8 cellular contexts compared by ENCODE assay signal in the genomic region with DNA sequence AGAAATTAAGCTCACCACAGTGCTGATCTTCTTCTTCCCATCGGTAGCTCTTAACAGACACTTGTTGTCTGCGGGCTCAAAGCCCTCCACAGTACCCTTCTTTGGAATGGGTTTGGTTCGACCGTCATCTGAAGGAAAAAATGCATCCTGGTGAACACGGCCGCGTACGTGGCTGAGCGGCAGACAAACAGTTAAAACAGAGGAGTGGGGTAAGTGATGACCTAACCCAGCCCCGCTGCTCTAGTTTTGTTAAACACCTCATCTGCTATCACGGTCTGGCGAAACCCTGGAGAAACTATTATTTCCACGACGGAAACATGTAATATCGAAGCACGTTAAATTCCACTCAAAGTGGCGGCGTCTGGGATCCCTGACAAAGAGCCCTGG. TPM values are rescaled to one million over a fixed set of nuclear protein-coding genes. Genes with fewer than 3 reads are reported as not detected.
DNase-seq lines count a peak whose midpoint lies in the region; ATAC-seq, FAIRE-seq and TF ChIP-seq lines count a peak whose summit lies in the region.

No MANE protein-coding gene starts in this region.

- no peak for TF ChIP-seq RAD21 in liver (IDR thresholded peaks at IDR 0.05)

- no peaks in the 10 kb centered on the region for H3K27me3 ChIP-seq in HUES6 (ENCODE audit: control insufficient read depth, insufficient read depth, low read length)
- no peaks in the 10 kb centered on the region for H3K27me3 ChIP-seq in liver (ENCODE audit: control insufficient read depth in 4 of 4, insufficient read depth in 4 of 4, low read length in 3 of 4)
- no peaks in the 10 kb centered on the region for H3K27me3 ChIP-seq in upper lobe of left lung

- 1% methylated on average over 18 of the region's 18 CpGs for WGBS in liver
- WGBS in upper lobe of left lung, 2 donors, result 0 to 1% methylated on average over 16 to 18 of the region's 18 CpGs

- TF ChIP-seq CTCF in AG04449 (IDR thresholded peaks at IDR 0.05; ENCODE audit: insufficient read depth, low read length, missing control alignments) (no peak), brain (conservative IDR thresholded peaks at IDR 0.05) (no peak), liver (IDR thresholded peaks at IDR 0.05; ENCODE audit: low read depth, low read length, missing input control) (no peak), upper lobe of left lung (IDR thresholded peaks at IDR 0.05) (no peak)

- POLR2A ChIA-PET in AG04449 (lab: Yijun Ruan, JAX), result no interaction called here

- TF ChIP-seq EP300 in upper lobe of left lung (IDR thresholded peaks at IDR 0.05), result no peak

- H3K27ac ChIP-seq in HUES6 (ENCODE audit: low read depth, low read length) (peak overlapping the region; percentile 70; the same call in 1 of the 2 replicates), liver (ENCODE audit: low read depth in 1 of 2, low read length in 2 of 2) (peak overlapping the region; percentile 98 to 99), upper lobe of left lung (peak overlapping the region; percentile 91 to 97 (median 96))

- peaks cover 45% of the 10 kb centered on the region for H3K36me3 Mint-ChIP-seq in brain

- peak; percentile 2 to 29 for ATAC-seq in upper lobe of left lung (ENCODE audit: low FRiP score in 2 of 2)
- ATAC-seq in GM21528 (IDR thresholded peaks at IDR 0.05; ENCODE audit: low FRiP score, unreplicated experiment), result no peak

- TF ChIP-seq POLR2A in upper lobe of left lung (IDR thresholded peaks at IDR 0.05) (no peak), GM12892 (IDR thresholded peaks at IDR 0.05; ENCODE audit: low read depth, low read length) (no peak)

- H3K4me3 ChIP-seq in AG04449 (ENCODE audit: low read depth, low read length) (peak overlapping the region; percentile 95), HUES6 (ENCODE audit: low read depth, low read length) (peak overlapping the region; percentile 98), liver (ENCODE audit: low read depth in 1 of 3, low read length in 3 of 3) (peak overlapping the region; percentile 87 to 99 (median 97)), upper lobe of left lung (peak overlapping the region; percentile 75 to 91 (median 82))

- 0 out of 2 replicates have a peak, but pooled peaks cover 3% of the 10 kb centered on the region for H3K4me1 ChIP-seq in HUES6 (ENCODE audit: control insufficient read depth, insufficient read depth, low read length)
- H3K4me1 ChIP-seq in liver (ENCODE audit: control insufficient read depth in 4 of 4, insufficient read depth in 4 of 4, low read length in 3 of 4), result peaks cover 11 to 33% (median 29%) of the 10 kb centered on the region in 4 donors
- H3K4me1 ChIP-seq in upper lobe of left lung, result peaks cover 14 to 31% (median 20%) of the 10 kb centered on the region in 4 donors

- DNase-seq in AG04449 (ENCODE audit: low read depth, low spot score) (no peak), upper lobe of left lung (no peak), GM12892 (ENCODE audit: insufficient read length) (no peak), HPDE6-E6E7 (ENCODE audit: extremely low spot score) (no peak)

- peaks cover 19% of the 10 kb centered on the region for H3K27me3 Mint-ChIP-seq in brain

- peaks cover 58% of the 10 kb centered on the region for H3K4me1 Mint-ChIP-seq in brain

- CTCF ChIA-PET in AG04449 (lab: Yijun Ruan, JAX), result interaction anchor here (0.8 to 6.3 kb wide), 8 partner anchors 14 to 236 kb away, joined by 3 to 75 read pairs (median 4); partner anchors contain the start of gene BMF

- H3K9me3 ChIP-seq in HUES6 (ENCODE audit: control insufficient read depth, insufficient read depth, low read depth, low read length), result no peaks in the 10 kb centered on the region
- no peaks in the 10 kb centered on the region for H3K9me3 ChIP-seq in liver (ENCODE audit: control insufficient read depth in 4 of 4, low read length in 3 of 4)
- H3K9me3 ChIP-seq in upper lobe of left lung, result no peaks in the 10 kb centered on the region

- peak overlapping the region; percentile 97 to 100 (median 99) for H3K27ac Mint-ChIP-seq in brain

- FAIRE-seq in GM12892 (lab: Jason Lieb, UNC), result no peak

- peak overlapping the region; percentile 95 for H3K9ac ChIP-seq in HUES6 (ENCODE audit: low read length)
- H3K9ac ChIP-seq in liver (ENCODE audit: low read depth in 1 of 2, low read length in 2 of 2), result peak overlapping the region; percentile 87 to 99

- H3K4me3 Mint-ChIP-seq in brain, result peak overlapping the region; percentile 99

- H3K9me3 Mint-ChIP-seq in brain, result peaks cover 0 to 2% (median 0%) of the 10 kb centered on the region in 5 experiments

- H3K36me3 ChIP-seq in HUES6 (ENCODE audit: control insufficient read depth, insufficient read depth, low read length), result peaks cover 41% of the 10 kb centered on the region
- peaks cover 10 to 32% (median 29%) of the 10 kb centered on the region in 4 donors for H3K36me3 ChIP-seq in liver (ENCODE audit: control insufficient read depth in 4 of 4, insufficient read depth in 3 of 4, low read depth in 1 of 4, low read length in 3 of 4)
- peaks cover 30 to 44% (median 33%) of the 10 kb centered on the region in 4 donors for H3K36me3 ChIP-seq in upper lobe of left lung

TF ChIP-seq in liver, 16 proteins besides CTCF, POLR2A, EP300 and RAD21:
- TF ChIP-seq FOXA1 (IDR thresholded peaks at IDR 0.05) (no peak), FOXA2 (IDR thresholded peaks at IDR 0.05) (no peak), HNF4A (conservative IDR thresholded peaks at IDR 0.05) (no peak), JUND (IDR thresholded peaks at IDR 0.05) (no peak), GABPA (IDR thresholded peaks at IDR 0.05 in 1 of 2, conservative IDR thresholded peaks at IDR 0.05 in 1 of 2) (no peak), YY1 (IDR thresholded peaks at IDR 0.05) (no peak), MAX (IDR thresholded peaks at IDR 0.05) (no peak), ATF3 (IDR thresholded peaks at IDR 0.05) (no peak), TAF1 (conservative IDR thresholded peaks at IDR 0.05) (no peak), SP1 (IDR thresholded peaks at IDR 0.05) (no peak), NR2F2 (IDR thresholded peaks at IDR 0.05) (no peak), RXRA (IDR thresholded peaks at IDR 0.05) (no peak), HNF4G (IDR thresholded peaks at IDR 0.05) (no peak)
- TF ChIP-seq, protein P1, sequence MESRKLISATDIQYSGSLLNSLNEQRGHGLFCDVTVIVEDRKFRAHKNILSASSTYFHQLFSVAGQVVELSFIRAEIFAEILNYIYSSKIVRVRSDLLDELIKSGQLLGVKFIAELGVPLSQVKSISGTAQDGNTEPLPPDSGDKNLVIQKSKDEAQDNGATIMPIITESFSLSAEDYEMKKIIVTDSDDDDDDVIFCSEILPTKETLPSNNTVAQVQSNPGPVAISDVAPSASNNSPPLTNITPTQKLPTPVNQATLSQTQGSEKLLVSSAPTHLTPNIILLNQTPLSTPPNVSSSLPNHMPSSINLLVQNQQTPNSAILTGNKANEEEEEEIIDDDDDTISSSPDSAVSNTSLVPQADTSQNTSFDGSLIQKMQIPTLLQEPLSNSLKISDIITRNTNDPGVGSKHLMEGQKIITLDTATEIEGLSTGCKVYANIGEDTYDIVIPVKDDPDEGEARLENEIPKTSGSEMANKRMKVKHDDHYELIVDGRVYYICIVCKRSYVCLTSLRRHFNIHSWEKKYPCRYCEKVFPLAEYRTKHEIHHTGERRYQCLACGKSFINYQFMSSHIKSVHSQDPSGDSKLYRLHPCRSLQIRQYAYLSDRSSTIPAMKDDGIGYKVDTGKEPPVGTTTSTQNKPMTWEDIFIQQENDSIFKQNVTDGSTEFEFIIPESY (IDR thresholded peaks at IDR 0.05), result no peak

RNA-seq across cellular contexts. Expression of gene SRP14, which starts 0.7 kb away (rescaled TPM):
- polyA plus RNA-seq in brain (ENCODE audit: insufficient read depth, low read depth, low replicate concordance), result 457 TPM
- 10 to 100 TPM; 67.2 to 84.9 TPM for total RNA-seq in liver
- polyA plus RNA-seq in liver, result 100 to 1,000 TPM; 146 to 357 TPM
- 100 to 1,000 TPM in 5 of 6 donors, 10 to 100 TPM in 1; 55.5 to 342 (median 191) TPM for total RNA-seq in upper lobe of left lung
- polyA plus RNA-seq in GM12892 (2012; ENCODE audit: missing spikeins), result 488 TPM
